ENCODE assay signal across 1 cellular context in the genomic region with DNA sequence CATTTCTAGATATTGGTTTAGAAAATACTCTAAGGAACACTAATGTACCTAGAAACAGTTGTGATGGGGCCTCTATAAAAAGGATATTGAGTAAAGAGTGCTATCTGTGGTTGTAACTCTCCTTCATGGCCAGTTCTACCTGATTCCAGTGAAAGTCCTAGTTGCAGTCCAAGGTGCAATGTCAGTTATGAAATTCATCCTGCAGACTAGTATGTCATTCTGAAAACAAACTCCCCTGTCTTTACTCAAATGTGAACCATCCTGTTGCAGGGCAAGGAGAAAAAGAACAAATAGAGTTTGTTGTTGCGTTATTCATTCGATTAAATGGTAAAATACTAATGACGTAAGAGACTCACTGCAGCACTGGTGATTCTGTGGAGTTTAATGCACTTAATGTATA.
A peak's percentile ranks its signal among the peaks of the same experiment; 100 is the strongest.
TF ChIP-seq lines count a peak whose summit lies in the region.

No MANE protein-coding gene starts in this region.

TF ChIP-seq in HepG2, 621 proteins besides CTCF, POLR2A, EP300 and RAD21 (continued from another document and continues in another):
- TF ChIP-seq, protein P1, sequence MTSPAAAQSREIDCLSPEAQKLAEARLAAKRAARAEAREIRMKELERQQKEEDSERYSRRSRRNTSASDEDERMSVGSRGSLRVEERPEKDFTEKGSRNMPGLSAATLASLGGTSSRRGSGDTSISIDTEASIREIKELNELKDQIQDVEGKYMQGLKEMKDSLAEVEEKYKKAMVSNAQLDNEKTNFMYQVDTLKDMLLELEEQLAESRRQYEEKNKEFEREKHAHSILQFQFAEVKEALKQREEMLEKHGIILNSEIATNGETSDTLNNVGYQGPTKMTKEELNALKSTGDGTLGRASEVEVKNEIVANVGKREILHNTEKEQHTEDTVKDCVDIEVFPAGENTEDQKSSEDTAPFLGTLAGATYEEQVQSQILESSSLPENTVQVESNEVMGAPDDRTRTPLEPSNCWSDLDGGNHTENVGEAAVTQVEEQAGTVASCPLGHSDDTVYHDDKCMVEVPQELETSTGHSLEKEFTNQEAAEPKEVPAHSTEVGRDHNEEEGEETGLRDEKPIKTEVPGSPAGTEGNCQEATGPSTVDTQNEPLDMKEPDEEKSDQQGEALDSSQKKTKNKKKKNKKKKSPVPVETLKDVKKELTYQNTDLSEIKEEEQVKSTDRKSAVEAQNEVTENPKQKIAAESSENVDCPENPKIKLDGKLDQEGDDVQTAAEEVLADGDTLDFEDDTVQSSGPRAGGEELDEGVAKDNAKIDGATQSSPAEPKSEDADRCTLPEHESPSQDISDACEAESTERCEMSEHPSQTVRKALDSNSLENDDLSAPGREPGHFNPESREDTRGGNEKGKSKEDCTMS (CRISPR knock-in tag; conservative IDR thresholded peaks at IDR 0.05) = no peak
- no peak for TF ChIP-seq ATAD3A (CRISPR knock-in tag; IDR thresholded peaks at IDR 0.05)
- peak; percentile 84 for TF ChIP-seq CEBPG (CRISPR knock-in tag; IDR thresholded peaks at IDR 0.05)
- peak; percentile 51; the same call in 1 of the 2 replicates for TF ChIP-seq CREM (IDR thresholded peaks at IDR 0.05)
- TF ChIP-seq CREM (CRISPR knock-in tag; IDR thresholded peaks at IDR 0.05) = no peak
- TF ChIP-seq, protein P2, sequence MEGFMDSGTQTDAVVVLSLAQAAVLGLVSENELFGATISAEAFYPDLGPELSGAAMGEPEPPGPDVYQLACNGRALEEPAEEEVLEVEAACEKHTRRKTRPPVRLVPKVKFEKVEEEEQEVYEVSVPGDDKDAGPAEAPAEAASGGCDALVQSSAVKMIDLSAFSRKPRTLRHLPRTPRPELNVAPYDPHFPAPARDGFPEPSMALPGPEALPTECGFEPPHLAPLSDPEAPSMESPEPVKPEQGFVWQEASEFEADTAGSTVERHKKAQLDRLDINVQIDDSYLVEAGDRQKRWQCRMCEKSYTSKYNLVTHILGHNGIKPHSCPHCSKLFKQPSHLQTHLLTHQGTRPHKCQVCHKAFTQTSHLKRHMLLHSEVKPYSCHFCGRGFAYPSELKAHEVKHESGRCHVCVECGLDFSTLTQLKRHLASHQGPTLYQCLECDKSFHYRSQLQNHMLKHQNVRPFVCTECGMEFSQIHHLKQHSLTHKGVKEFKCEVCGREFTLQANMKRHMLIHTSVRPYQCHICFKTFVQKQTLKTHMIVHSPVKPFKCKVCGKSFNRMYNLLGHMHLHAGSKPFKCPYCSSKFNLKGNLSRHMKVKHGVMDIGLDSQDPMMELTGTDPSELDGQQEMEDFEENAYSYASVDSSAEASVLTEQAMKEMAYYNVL (CRISPR knock-in tag; IDR thresholded peaks at IDR 0.05; ENCODE audit: borderline replicate concordance) = no peak
- no peak for TF ChIP-seq PAWR (CRISPR knock-in tag; IDR thresholded peaks at IDR 0.05; ENCODE audit: borderline replicate concordance)
- no peak for TF ChIP-seq ZNF546 (CRISPR knock-in tag; conservative IDR thresholded peaks at IDR 0.05)
- TF ChIP-seq XRCC5 (optimal IDR thresholded peaks at IDR 0.05; ENCODE audit: low read length) = no peak
- TF ChIP-seq SOX6 (IDR thresholded peaks at IDR 0.05) = no peak
- TF ChIP-seq SOX6 (CRISPR knock-in tag; IDR thresholded peaks at IDR 0.05) = peak; percentile 67
- TF ChIP-seq ZNF737 (CRISPR knock-in tag; IDR thresholded peaks at IDR 0.05; ENCODE audit: borderline replicate concordance) = no peak
- peak; percentile 58; the same call in 1 of the 2 replicates for TF ChIP-seq HOXA3 (CRISPR knock-in tag; IDR thresholded peaks at IDR 0.05)
- TF ChIP-seq, protein P3, sequence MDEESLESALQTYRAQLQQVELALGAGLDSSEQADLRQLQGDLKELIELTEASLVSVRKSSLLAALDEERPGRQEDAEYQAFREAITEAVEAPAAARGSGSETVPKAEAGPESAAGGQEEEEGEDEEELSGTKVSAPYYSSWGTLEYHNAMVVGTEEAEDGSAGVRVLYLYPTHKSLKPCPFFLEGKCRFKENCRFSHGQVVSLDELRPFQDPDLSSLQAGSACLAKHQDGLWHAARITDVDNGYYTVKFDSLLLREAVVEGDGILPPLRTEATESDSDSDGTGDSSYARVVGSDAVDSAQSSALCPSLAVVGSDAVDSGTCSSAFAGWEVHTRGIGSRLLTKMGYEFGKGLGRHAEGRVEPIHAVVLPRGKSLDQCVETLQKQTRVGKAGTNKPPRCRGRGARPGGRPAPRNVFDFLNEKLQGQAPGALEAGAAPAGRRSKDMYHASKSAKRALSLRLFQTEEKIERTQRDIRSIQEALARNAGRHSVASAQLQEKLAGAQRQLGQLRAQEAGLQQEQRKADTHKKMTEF (CRISPR knock-in tag; IDR thresholded peaks at IDR 0.05) = peak; percentile 37; the same call in 1 of the 2 replicates
- TF ChIP-seq ZNF318 (CRISPR knock-in tag; IDR thresholded peaks at IDR 0.05) = no peak
- TF ChIP-seq KAT7 (CRISPR knock-in tag; IDR thresholded peaks at IDR 0.05; ENCODE audit: borderline replicate concordance) = no peak
- no peak for TF ChIP-seq GATA4 (IDR thresholded peaks at IDR 0.05; ENCODE audit: borderline replicate concordance, low read depth)
- no peak for TF ChIP-seq RAD51 (IDR thresholded peaks at IDR 0.05; ENCODE audit: borderline replicate concordance)
- TF ChIP-seq XBP1 (CRISPR knock-in tag; IDR thresholded peaks at IDR 0.05) = no peak
- peak; percentile 74; the same call in 1 of the 2 replicates for TF ChIP-seq FOXK1 (CRISPR knock-in tag; IDR thresholded peaks at IDR 0.05; ENCODE audit: borderline replicate concordance, low read depth)
- TF ChIP-seq DPF2 (CRISPR knock-in tag; IDR thresholded peaks at IDR 0.05; ENCODE audit: borderline replicate concordance, low read depth) = peak; percentile 63; the same call in 1 of the 2 replicates
- no peak for TF ChIP-seq GTF3A (CRISPR knock-in tag; conservative IDR thresholded peaks at IDR 0.05)
- peak; percentile 48 for TF ChIP-seq FOSL2 (CRISPR knock-in tag; IDR thresholded peaks at IDR 0.05)
- TF ChIP-seq FOXK2 (IDR thresholded peaks at IDR 0.05) = no peak
- no peak for TF ChIP-seq DDIT3 (CRISPR knock-in tag; IDR thresholded peaks at IDR 0.05)
- no peak for TF ChIP-seq REXO4 (CRISPR knock-in tag; IDR thresholded peaks at IDR 0.05; ENCODE audit: borderline replicate concordance)
- no peak for TF ChIP-seq ZNF326 (CRISPR knock-in tag; IDR thresholded peaks at IDR 0.05; ENCODE audit: borderline replicate concordance)
- no peak for TF ChIP-seq IRF9 (CRISPR knock-in tag; IDR thresholded peaks at IDR 0.05; ENCODE audit: borderline replicate concordance)
- TF ChIP-seq ELK4 (CRISPR knock-in tag; IDR thresholded peaks at IDR 0.05; ENCODE audit: borderline replicate concordance) = no peak
- TF ChIP-seq, protein P4, sequence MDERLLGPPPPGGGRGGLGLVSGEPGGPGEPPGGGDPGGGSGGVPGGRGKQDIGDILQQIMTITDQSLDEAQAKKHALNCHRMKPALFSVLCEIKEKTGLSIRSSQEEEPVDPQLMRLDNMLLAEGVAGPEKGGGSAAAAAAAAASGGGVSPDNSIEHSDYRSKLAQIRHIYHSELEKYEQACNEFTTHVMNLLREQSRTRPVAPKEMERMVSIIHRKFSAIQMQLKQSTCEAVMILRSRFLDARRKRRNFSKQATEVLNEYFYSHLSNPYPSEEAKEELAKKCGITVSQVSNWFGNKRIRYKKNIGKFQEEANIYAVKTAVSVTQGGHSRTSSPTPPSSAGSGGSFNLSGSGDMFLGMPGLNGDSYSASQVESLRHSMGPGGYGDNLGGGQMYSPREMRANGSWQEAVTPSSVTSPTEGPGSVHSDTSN (CRISPR knock-in tag; IDR thresholded peaks at IDR 0.05) = no peak
- TF ChIP-seq, protein P5, sequence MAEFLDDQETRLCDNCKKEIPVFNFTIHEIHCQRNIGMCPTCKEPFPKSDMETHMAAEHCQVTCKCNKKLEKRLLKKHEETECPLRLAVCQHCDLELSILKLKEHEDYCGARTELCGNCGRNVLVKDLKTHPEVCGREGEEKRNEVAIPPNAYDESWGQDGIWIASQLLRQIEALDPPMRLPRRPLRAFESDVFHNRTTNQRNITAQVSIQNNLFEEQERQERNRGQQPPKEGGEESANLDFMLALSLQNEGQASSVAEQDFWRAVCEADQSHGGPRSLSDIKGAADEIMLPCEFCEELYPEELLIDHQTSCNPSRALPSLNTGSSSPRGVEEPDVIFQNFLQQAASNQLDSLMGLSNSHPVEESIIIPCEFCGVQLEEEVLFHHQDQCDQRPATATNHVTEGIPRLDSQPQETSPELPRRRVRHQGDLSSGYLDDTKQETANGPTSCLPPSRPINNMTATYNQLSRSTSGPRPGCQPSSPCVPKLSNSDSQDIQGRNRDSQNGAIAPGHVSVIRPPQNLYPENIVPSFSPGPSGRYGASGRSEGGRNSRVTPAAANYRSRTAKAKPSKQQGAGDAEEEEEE (CRISPR knock-in tag; IDR thresholded peaks at IDR 0.05; ENCODE audit: borderline replicate concordance) = no peak
- TF ChIP-seq MXI1 (IDR thresholded peaks at IDR 0.05; ENCODE audit: borderline replicate concordance, low read depth, low read length) = no peak
- TF ChIP-seq NR2F2 (IDR thresholded peaks at IDR 0.05; ENCODE audit: borderline replicate concordance, low read depth) = no peak
- TF ChIP-seq AGO1 (IDR thresholded peaks at IDR 0.05; ENCODE audit: low read depth, low read length, poor library complexity, severe bottlenecking) = no peak
- no peak for TF ChIP-seq ZNF839 (CRISPR knock-in tag; IDR thresholded peaks at IDR 0.05; ENCODE audit: borderline replicate concordance)
- no peak for TF ChIP-seq LCORL (IDR thresholded peaks at IDR 0.05)
- TF ChIP-seq LCORL (CRISPR knock-in tag; IDR thresholded peaks at IDR 0.05) = peak; percentile 40; the same call in 1 of the 2 replicates
- TF ChIP-seq ZNF713 (CRISPR knock-in tag; IDR thresholded peaks at IDR 0.05) = no peak
- TF ChIP-seq HMGA1 (CRISPR knock-in tag; conservative IDR thresholded peaks at IDR 0.05) = no peak
- no peak for TF ChIP-seq DNMT1 (CRISPR knock-in tag; IDR thresholded peaks at IDR 0.05)
- TF ChIP-seq, protein P6, sequence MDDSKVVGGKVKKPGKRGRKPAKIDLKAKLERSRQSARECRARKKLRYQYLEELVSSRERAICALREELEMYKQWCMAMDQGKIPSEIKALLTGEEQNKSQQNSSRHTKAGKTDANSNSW (CRISPR knock-in tag; IDR thresholded peaks at IDR 0.05; ENCODE audit: borderline replicate concordance) = no peak
- TF ChIP-seq ZNF616 (CRISPR knock-in tag; IDR thresholded peaks at IDR 0.05; ENCODE audit: low read depth) = no peak
